Comparison of ENCODE assay signal across 8 cellular contexts in genomic region chr13:75549262-75550158, GRCh38. TPM values are rescaled to one million over a fixed set of nuclear protein-coding genes. Genes with fewer than 3 reads are reported as not detected.
DNase-seq lines count a peak whose midpoint lies in the region; ATAC-seq, FAIRE-seq and TF ChIP-seq lines count a peak whose summit lies in the region.

UCHL3 (plus strand) TSS chr13:75549791; CDS start chr13:75549821, 30 bp downstream.

- ATAC-seq in GM18868 (IDR thresholded peaks at IDR 0.05; ENCODE audit: unreplicated experiment): peak; percentile 97
- ATAC-seq in HG03135 (IDR thresholded peaks at IDR 0.05; ENCODE audit: unreplicated experiment): peak; percentile 98

- peak; percentile 99 for TF ChIP-seq CTCF in AG04449 (IDR thresholded peaks at IDR 0.05; ENCODE audit: insufficient read depth, low read length, missing control alignments)
- TF ChIP-seq CTCF in WERI-Rb-1 (IDR thresholded peaks at IDR 0.05; ENCODE audit: low read depth, low read length): peak; percentile 85
- peak; percentile 99 for TF ChIP-seq CTCF in bronchial epithelial cell (IDR thresholded peaks at IDR 0.05; ENCODE audit: insufficient read depth, low read length, severe bottlenecking)
- peak; percentile 78 for TF ChIP-seq CTCF in smooth muscle cell (IDR thresholded peaks at IDR 0.05; ENCODE audit: borderline replicate concordance, insufficient read depth, poor library complexity, severe bottlenecking)

- H4K20me1 ChIP-seq in smooth muscle cell (ENCODE audit: low read depth): no peaks in the 10 kb centered on the region

- H3K9ac ChIP-seq in smooth muscle cell (ENCODE audit: low read depth): peak within 1 kb of the TSS; percentile 96

- H3K27me3 ChIP-seq in WERI-Rb-1 (ENCODE audit: insufficient read depth, low read depth, severe bottlenecking): no peaks in the 10 kb centered on the region
- H3K27me3 ChIP-seq in bronchial epithelial cell (ENCODE audit: control insufficient read depth, insufficient read depth, low read length): no peaks in the 10 kb centered on the region
- H3K27me3 ChIP-seq in smooth muscle cell (ENCODE audit: low read depth): no peaks in the 10 kb centered on the region

- H3K27ac ChIP-seq in WERI-Rb-1: peak within 1 kb of the TSS; percentile 97
- peak within 1 kb of the TSS; percentile 92 for H3K27ac ChIP-seq in smooth muscle cell (ENCODE audit: low read depth)

- H2AFZ ChIP-seq in smooth muscle cell (ENCODE audit: low read depth): peak within 1 kb of the TSS; percentile 85

- H3K36me3 ChIP-seq in WERI-Rb-1 (no peaks in the 10 kb centered on the region), bronchial epithelial cell (ENCODE audit: control insufficient read depth, insufficient read depth, low read length) (peaks cover 2% of the 10 kb centered on the region), smooth muscle cell (ENCODE audit: low read depth) (no peaks in the 10 kb centered on the region)

- peaks cover 32% of the 10 kb centered on the region for H3K79me2 ChIP-seq in smooth muscle cell (ENCODE audit: low read depth)

- FAIRE-seq in bronchial epithelial cell (lab: Jason Lieb, UNC): peak; percentile 47

- peaks cover 4% of the 10 kb centered on the region for H3F3A ChIP-seq in smooth muscle cell (ENCODE audit: low read depth)

- H3K9me3 ChIP-seq in WERI-Rb-1 (ENCODE audit: severe bottlenecking): no peaks in the 10 kb centered on the region
- H3K9me3 ChIP-seq in smooth muscle cell (replicated peaks; ENCODE audit: low read depth): no peaks in the 10 kb centered on the region

- peak within 1 kb of the TSS; percentile 94 for H3K4me2 ChIP-seq in smooth muscle cell

- POLR2A ChIA-PET in AG04449 (lab: Yijun Ruan, JAX): interaction anchor here (0.7 to 1.7 kb wide), 2 partner anchors 11 to 1495 kb away, joined by 5 to 12 read pairs; partner anchors contain the start of gene COMMD6

- H3K4me3 ChIP-seq in AG04449 (ENCODE audit: low read depth, low read length) (peak within 1 kb of the TSS; percentile 91), WERI-Rb-1 (ENCODE audit: low read depth, low read length) (peak within 1 kb of the TSS; percentile 91), bronchial epithelial cell (ENCODE audit: low read depth, low read length) (peak within 1 kb of the TSS; percentile 100), smooth muscle cell (peak within 1 kb of the TSS; percentile 80)

- under 1% methylated on average over 74 of the region's 74 CpGs for WGBS in smooth muscle cell (ENCODE audit: low lambda C conversion rate)

- CTCF ChIA-PET in AG04449 (lab: Yijun Ruan, JAX): interaction anchor here (1.0 to 1.9 kb wide), 9 partner anchors 8 to 177 kb away, joined by 3 to 10 read pairs (median 4); partner anchors contain the start of gene TBC1D4

- peaks cover 8% of the 10 kb centered on the region for H3K4me1 ChIP-seq in smooth muscle cell (ENCODE audit: low read depth)

- DNase-seq in AG04449 (ENCODE audit: low read depth, low spot score) (peak; percentile 59), NCI-H2196 treated with DMSO at 0.1 percent for 48 hours (lab: John Stamatoyannopoulos, UW; ENCODE audit: unreplicated experiment) (peak; percentile 54), WERI-Rb-1 (peak; percentile 91), bronchial epithelial cell (ENCODE audit: low read depth) (peak; percentile 87), iPS-NIHi11 (ENCODE audit: low spot score) (peak; percentile 96), smooth muscle cell (lab: John Stamatoyannopoulos, UW; ENCODE audit: unreplicated experiment) (peak; percentile 93)

RNA-seq across cellular contexts. Expression of gene UCHL3, which starts in this region (rescaled TPM):
- total RNA-seq in bronchial epithelial cell (74.5 and 101 TPM in 2 replicates), smooth muscle cell (45.6 and 50.9 TPM in 2 replicates)
- polyA plus RNA-seq in smooth muscle cell: 47.3 and 76.7 TPM in 2 replicates

Comparison
In these comparisons a context has a peak if more than half of its experiments do, and no peak if none do; other contexts are left out.
1. Peak in every context shown above with its lines: DNase-seq, ATAC-seq, H3K4me3 ChIP-seq and H3K27ac ChIP-seq.